ENCODE assay signal across 8 cellular contexts in the genomic region with DNA sequence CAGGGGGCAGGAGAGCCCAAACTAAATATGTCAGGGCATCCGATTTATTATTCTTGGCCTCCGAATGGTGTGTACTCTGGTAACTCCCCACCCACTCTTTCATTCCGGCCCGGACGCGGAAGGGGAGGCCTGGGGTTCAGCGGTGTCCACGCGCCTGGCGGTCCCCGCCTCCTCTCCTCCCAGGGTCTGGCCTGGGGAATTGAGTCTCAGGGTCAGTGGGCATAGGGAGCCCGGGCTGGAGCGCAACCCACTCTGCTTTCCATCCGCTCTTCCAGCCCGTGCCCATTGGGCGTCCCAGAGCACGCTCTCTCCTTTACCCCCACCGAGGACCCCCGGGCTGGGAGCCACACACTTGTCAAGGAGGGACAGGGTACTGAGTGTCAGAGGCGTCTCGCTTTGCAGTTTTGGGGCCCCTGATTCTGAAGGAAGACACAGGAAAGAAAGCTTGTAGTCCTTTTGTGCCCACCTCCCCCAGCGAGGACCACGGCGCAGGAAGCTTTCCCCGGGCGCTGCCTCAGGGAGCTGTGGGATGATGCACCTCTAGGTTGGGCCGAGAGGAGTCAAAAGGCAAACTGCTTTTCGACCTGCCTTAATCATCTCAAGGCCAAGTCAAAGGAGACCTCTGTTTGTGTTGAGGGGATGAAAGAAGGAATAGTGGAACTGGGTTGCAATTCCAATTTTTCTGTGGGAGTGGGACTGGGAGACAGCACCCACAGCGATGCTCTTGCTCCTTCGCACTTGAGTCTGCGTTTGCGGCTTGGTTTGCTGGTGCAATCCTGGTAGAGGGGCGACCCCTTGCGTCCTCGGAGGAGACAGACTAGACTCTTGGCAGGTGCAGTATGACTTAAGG. TPM values are rescaled to one million over a fixed set of nuclear protein-coding genes. Genes with fewer than 3 reads are reported as not detected.
A peak's percentile ranks its signal among the peaks of the same experiment; 100 is the strongest.
DNase-seq lines count a peak whose midpoint lies in the region; ATAC-seq and TF ChIP-seq lines count a peak whose summit lies in the region.

No MANE protein-coding gene starts in this region.

- 2 to 6% (median 5%) methylated on average over 23 to 35 of the region's 35 CpGs for WGBS in heart left ventricle, 4 donors

- peaks cover 83% of the 10 kb centered on the region for H3K27me3 Mint-ChIP-seq in progenitor cell of endocrine pancreas

- CTCF ChIA-PET in GM10248 (lab: Yijun Ruan, JAX): interaction anchor here (0.6 to 2.8 kb wide), 10 partner anchors 9 to 1129 kb away, joined by 3 to 14 read pairs (median 4); no protein-coding TSS in a partner anchor

- H3K36me3 ChIP-seq in HAP-1 (replicated peaks) (no peaks in the 10 kb centered on the region), SJSA1 (no peaks in the 10 kb centered on the region), adipocyte (ENCODE audit: control insufficient read depth, insufficient read depth, low read length, severe bottlenecking) (no peaks in the 10 kb centered on the region), heart left ventricle (no peaks in the 10 kb centered on the region)

- peaks cover 7% of the 10 kb centered on the region for H3K4me1 Mint-ChIP-seq in progenitor cell of endocrine pancreas (ENCODE audit: low read depth)

- H3K27me3 ChIP-seq in HAP-1 (ENCODE audit: low read depth) (peaks cover 18% of the 10 kb centered on the region), SJSA1 (replicated peaks) (peaks cover 49% of the 10 kb centered on the region), adipocyte (replicated peaks; ENCODE audit: control insufficient read depth, insufficient read depth, low read length) (peaks cover 9% of the 10 kb centered on the region), heart left ventricle (peaks cover 14 to 79% (median 33%) of the 10 kb centered on the region in 9 donors)

- no peaks in the 10 kb centered on the region for H3K36me3 Mint-ChIP-seq in progenitor cell of endocrine pancreas (ENCODE audit: insufficient read depth)

- POLR2A ChIA-PET in GM10248 (lab: Yijun Ruan, JAX): no interaction called here

- no peak overlapping the region for H3K27ac Mint-ChIP-seq in progenitor cell of endocrine pancreas

- intact Hi-C loops in heart left ventricle (cut with DNase I): loop anchor here in 7 of 10 donors (2.0 to 10.0 kb wide), 8 partner anchors 314 to 1126 kb away; no protein-coding TSS in a partner anchor

- in situ Hi-C loops in HAP-1 (cut with MboI; ENCODE audit: low sequenced_read_pairs): loop anchor here (25.0 kb wide), 1 partner anchor 759 kb away; no protein-coding TSS in a partner anchor

- H3K27ac ChIP-seq in SJSA1: no peak overlapping the region
- H3K27ac ChIP-seq in heart left ventricle: no peak overlapping the region

- ATAC-seq in heart left ventricle: peak; percentile 77 to 86 (median 84)

- H3K4me1 ChIP-seq in HAP-1 (no peaks in the 10 kb centered on the region), SJSA1 (replicated peaks) (peaks cover 13% of the 10 kb centered on the region), adipocyte (ENCODE audit: control insufficient read depth, insufficient read depth, low read length) (peaks cover 13% of the 10 kb centered on the region), heart left ventricle (peaks cover 0 to 35% (median 22%) of the 10 kb centered on the region in 12 donors)

- H3K4me3 ChIP-seq in HAP-1 (no peak overlapping the region), SJSA1 (no peak overlapping the region), adipocyte (ENCODE audit: low read length) (peak overlapping the region; percentile 89), heart left ventricle (peak overlapping the region in 11 of 12 donors; percentile 5 to 66 (median 54))

- DNase-seq in GM10248 (ENCODE audit: extremely low spot score): peak; percentile 76
- DNase-seq in HAP-1 (ENCODE audit: low spot score in 2 of 2): peak; percentile 68 to 90
- DNase-seq in LHCN-M2 (ENCODE audit: low read depth): peak; percentile 70
- peak; percentile 25 to 60 for DNase-seq in SJSA1 (ENCODE audit: low read depth in 1 of 2, low spot score in 2 of 2)
- DNase-seq in adipocyte (ENCODE audit: low read depth): peak; percentile 86
- DNase-seq in heart left ventricle: peak; percentile 58 to 77 (median 64)
- peak; percentile 82 for DNase-seq in progenitor cell of endocrine pancreas (ENCODE audit: low spot score, unreplicated experiment)
- no peak for DNase-seq in MV-4-11 (lab: John Stamatoyannopoulos, UW)

- no peak for TF ChIP-seq POLR2A in heart left ventricle (IDR thresholded peaks at IDR 0.05)

- H3K9me3 ChIP-seq in HAP-1 (no peaks in the 10 kb centered on the region), SJSA1 (replicated peaks) (no peaks in the 10 kb centered on the region), adipocyte (ENCODE audit: control insufficient read depth, low read length) (no peaks in the 10 kb centered on the region), heart left ventricle (no peaks in the 10 kb centered on the region)

- no peaks in the 10 kb centered on the region for H3K9me3 Mint-ChIP-seq in progenitor cell of endocrine pancreas (ENCODE audit: low read depth)

- H3K4me3 Mint-ChIP-seq in progenitor cell of endocrine pancreas (ENCODE audit: low read depth): peak overlapping the region; percentile 29

- H3K9ac ChIP-seq in adipocyte (ENCODE audit: low read length): peak overlapping the region; percentile 77

- TF ChIP-seq CTCF in GM10248 (IDR thresholded peaks at IDR 0.05; ENCODE audit: control extremely low read depth, extremely low read depth, low read depth, missing control alignments): peak; percentile 92
- TF ChIP-seq CTCF in heart left ventricle (IDR thresholded peaks at IDR 0.05): peak; percentile 39 to 74 (median 66)
- peak; percentile 95 for TF ChIP-seq CTCF in progenitor cell of endocrine pancreas (IDR thresholded peaks at IDR 0.05; ENCODE audit: unreplicated experiment)

RNA-seq across cellular contexts. Expression of gene RSPO3, which starts 2.5 kb away (rescaled TPM):
- total RNA-seq in LHCN-M2 (2014; rRNA removed) (not detected in 2 replicates), heart left ventricle (1 to 10 TPM in 2 of 9 donors, under 1 TPM in 6, not detected in 1; 0.16 to 2.1 (median 0.48) TPM), progenitor cell of endocrine pancreas (0.36 and 0.43 TPM in 2 replicates)
- polyA plus RNA-seq in LHCN-M2 (2012): 0.09 TPM
- total RNA-seq in SJSA1 (2014; rRNA removed; shearing (Covaris generic)): not detected in 2 replicates
- under 1 TPM; 0.15 to 0.42 TPM for polyA plus RNA-seq in heart left ventricle

Comparison
In these comparisons a context has a peak if more than half of its experiments do, and no peak if none do; other contexts are left out.
1. H3K4me3 ChIP-seq: peak in adipocyte (single experiment) and heart left ventricle (11 of 12); none in HAP-1 (single experiment) and SJSA1 (single experiment).
2. Peak in every context shown above with its lines, with median percentiles within 50 percentile points of each other: CTCF ChIP-seq.